In genomic region chr10:26479766-26480492, GRCh38 we compare ENCODE assay signal across 1 cellular context.
TF ChIP-seq lines count a peak whose summit lies in the region.

No MANE protein-coding gene starts in this region.

TF ChIP-seq in H1, 55 proteins besides CTCF, POLR2A, EP300 and RAD21 (continued from another document):
- no peak for TF ChIP-seq ATF2 (IDR thresholded peaks at IDR 0.05; ENCODE audit: low read length)
- no peak for TF ChIP-seq CTBP2 (IDR thresholded peaks at IDR 0.05; ENCODE audit: borderline replicate concordance, insufficient read depth, insufficient read length, low read length)
- TF ChIP-seq NRF1 (IDR thresholded peaks at IDR 0.05; ENCODE audit: low read depth, low read length): no peak
- TF ChIP-seq TCF12 (IDR thresholded peaks at IDR 0.05; ENCODE audit: low read depth, low read length): no peak
- TF ChIP-seq TEAD4 (IDR thresholded peaks at IDR 0.05; ENCODE audit: low read depth, low read length): no peak
- TF ChIP-seq SIN3A (conservative IDR thresholded peaks at IDR 0.05 in 1 of 2, IDR thresholded peaks at IDR 0.05 in 1 of 2; ENCODE audit: low read depth in 1 of 2, low read length in 2 of 2): no peak
- TF ChIP-seq POU5F1 (IDR thresholded peaks at IDR 0.05; ENCODE audit: low read depth, low read length): no peak
